8 cellular contexts compared by ENCODE assay signal in genomic region chr15:21368625-21369024, GRCh38.
DNase-seq lines count a peak whose midpoint lies in the region; ATAC-seq, FAIRE-seq and TF ChIP-seq lines count a peak whose summit lies in the region.
"Not testable (repeated sequence)": the region's sequence is repeated elsewhere in the genome, so short reads cannot be mapped to it uniquely, and the experiment has no call there.

No MANE protein-coding gene starts in this region.

- intact Hi-C loops in Right ventricle myocardium inferior (cut with DNase I); left ventricle myocardium superior (cut with micrococcal nuclease); kidney (cut with DNase I); lower lobe of right lung (cut with DNase I); psoas muscle (cut with DNase I); upper lobe of right lung (cut with DNase I): not testable (repeated sequence)

- H3K27me3 Mint-ChIP-seq in chondrocyte (ENCODE audit: low read depth) = not testable (repeated sequence)

- not testable (repeated sequence) for ATAC-seq in Right ventricle myocardium inferior, left ventricle myocardium superior, lower lobe of right lung, psoas muscle, upper lobe of right lung

- not testable (repeated sequence) for H2AFZ ChIP-seq in hepatocyte

- WGBS in hepatocyte (ENCODE audit: low lambda C conversion rate, missing lambda C conversion rate) = 92% methylated on average over 7 of the region's 22 CpGs
- WGBS in psoas muscle, 3 donors = 95 to 97% methylated on average over 7 to 10 of the region's 22 CpGs; no CpG with 5 or more reads in 1 of the 3 donors

- H3K9ac ChIP-seq in kidney (ENCODE audit: low read length in 2 of 2) = not testable (repeated sequence)

- not testable (repeated sequence) for TF ChIP-seq CTCF in chondrocyte (IDR thresholded peaks at IDR 0.05); hepatocyte (IDR thresholded peaks at IDR 0.05; ENCODE audit: poor library complexity); kidney (IDR thresholded peaks at IDR 0.05; ENCODE audit: borderline replicate concordance, extremely low read depth, insufficient read depth); lower lobe of right lung (IDR thresholded peaks at IDR 0.05); psoas muscle (IDR thresholded peaks at IDR 0.05); upper lobe of right lung (IDR thresholded peaks at IDR 0.05)

- not testable (repeated sequence) for H3K27ac Mint-ChIP-seq in chondrocyte (ENCODE audit: unreplicated experiment)

- not testable (repeated sequence) for H4K20me1 ChIP-seq in hepatocyte (ENCODE audit: insufficient read depth, poor library complexity, severe bottlenecking)

- not testable (repeated sequence) for H3K4me3 ChIP-seq in hepatocyte; kidney (ENCODE audit: low read length in 2 of 2); lower lobe of right lung; psoas muscle; upper lobe of right lung

- H3K4me1 Mint-ChIP-seq in chondrocyte (ENCODE audit: low read depth) = not testable (repeated sequence)

- not testable (repeated sequence) for H3K79me2 ChIP-seq in hepatocyte

- not testable (repeated sequence) for H3K4me3 Mint-ChIP-seq in chondrocyte (ENCODE audit: unreplicated experiment)

- H3K9me3 ChIP-seq in hepatocyte (ENCODE audit: low read depth); kidney (ENCODE audit: control insufficient read depth in 1 of 2, low read length in 2 of 2); lower lobe of right lung; psoas muscle; upper lobe of right lung: not testable (repeated sequence)

- H3K4me2 ChIP-seq in hepatocyte = not testable (repeated sequence)

- H3K36me3 Mint-ChIP-seq in chondrocyte (ENCODE audit: low read depth) = not testable (repeated sequence)

- not testable (repeated sequence) for H3K4me1 ChIP-seq in hepatocyte (ENCODE audit: insufficient read depth); kidney (ENCODE audit: control insufficient read depth in 1 of 2, insufficient read depth in 1 of 2, low read depth in 1 of 2, low read length in 2 of 2); lower lobe of right lung; psoas muscle; upper lobe of right lung

- not testable (repeated sequence) for H3K9me3 Mint-ChIP-seq in chondrocyte (ENCODE audit: low read depth)

- not testable (repeated sequence) for H3K27me3 ChIP-seq in hepatocyte; lower lobe of right lung (ENCODE audit: low read depth); psoas muscle (ENCODE audit: insufficient read depth in 3 of 3, low read length in 2 of 3); upper lobe of right lung

- not testable (repeated sequence) for H3K27ac ChIP-seq in hepatocyte; kidney (ENCODE audit: low read depth in 2 of 2, low read length in 2 of 2); lower lobe of right lung; psoas muscle; upper lobe of right lung

- H3K36me3 ChIP-seq in hepatocyte (replicated peaks; ENCODE audit: insufficient read depth, low read depth); kidney (ENCODE audit: control insufficient read depth in 1 of 2, insufficient read depth in 2 of 2, low read length in 2 of 2); lower lobe of right lung; psoas muscle (ENCODE audit: insufficient read depth in 1 of 2, low read depth in 1 of 2); upper lobe of right lung: not testable (repeated sequence)

- FAIRE-seq in kidney (lab: Jason Lieb, UNC) = not testable (repeated sequence)

- H3K9me2 ChIP-seq in hepatocyte (replicated peaks; ENCODE audit: insufficient read depth) = not testable (repeated sequence)

- DNase-seq in chondrocyte (ENCODE audit: low spot score) (peak; percentile 75), Right ventricle myocardium inferior (ENCODE audit: missing footprints) (peak; percentile 65), left ventricle myocardium superior (peak; percentile 26), hepatocyte (ENCODE audit: low spot score) (peak; percentile 2), kidney (peak; percentile 25), lower lobe of right lung (peak; percentile 33), psoas muscle (peak; percentile 9 to 51), upper lobe of right lung (peak; percentile 67)

Comparison
In these comparisons a context has a peak if more than half of its experiments do, and no peak if none do; other contexts are left out.
1. DNase-seq: peak in every context shown above with its lines; median percentile 75 in chondrocyte; 67 in upper lobe of right lung; 65 in Right ventricle myocardium inferior; 33 in lower lobe of right lung; 30 in psoas muscle; 26 in left ventricle myocardium superior; 25 in kidney; 2 in hepatocyte.